In the genomic region with DNA sequence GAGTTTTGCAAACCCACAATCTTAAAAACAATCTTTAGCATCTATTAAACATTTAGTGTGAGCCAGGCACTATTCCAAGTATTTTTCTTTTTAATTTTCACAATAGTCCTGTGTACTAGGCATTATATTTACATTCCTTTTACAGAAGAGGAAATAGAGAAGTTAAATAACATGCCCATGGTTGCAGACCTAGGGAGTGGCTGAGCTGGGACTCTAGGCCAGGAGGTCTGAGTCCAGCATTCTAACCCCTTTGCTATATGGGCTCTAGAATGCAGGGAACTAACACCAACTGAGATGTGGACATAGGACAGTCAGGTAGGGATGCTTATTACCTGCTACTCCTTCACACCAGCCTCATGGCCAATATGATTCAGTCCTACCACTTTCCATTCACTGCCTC, we compare ENCODE assay signal across 20 cellular contexts.
DNase-seq lines count a peak whose midpoint lies in the region; ATAC-seq and TF ChIP-seq lines count a peak whose summit lies in the region.
"Had no signal": no experiment of that assay in that cellular context is flagged by ENCODE, and none has a peak within 500 bp of the region (broad histone marks: within the 10 kb centered on the region; RNA-seq: fewer than 3 reads in every experiment).

No MANE protein-coding gene starts in this region.

- peak overlapping the region; percentile 43 for H4K12ac ChIP-seq in trophoblast cell (ENCODE audit: low read depth, low read length)

- H3K9me2 ChIP-seq in PC-3 (replicated peaks; ENCODE audit: low read length): no peaks in the 10 kb centered on the region

- no peak overlapping the region for H2BK120ac ChIP-seq in trophoblast cell (ENCODE audit: insufficient read depth, low read length, poor library complexity)

- H3K14ac ChIP-seq in trophoblast cell (ENCODE audit: low read length): no peak overlapping the region

- no peak for DNase-seq in PC-3
- DNase-seq in colonic mucosa: no peak
- peak in 1 of 2 donors; percentile 36 for DNase-seq in left colon
- no peak for DNase-seq in trophoblast cell
- DNase-seq in HT-29 (ENCODE audit: low spot score): no peak
- no peak for DNase-seq in activated CD4-positive, alpha-beta memory T cell treated with anti-CD3 and anti-CD28 coated beads, Interleukin-2, amount 10 ng/mL, durations not matched to agents 7 days and 5 days
- no peak for DNase-seq in ecto neural progenitor cell (ENCODE audit: low spot score)
- DNase-seq: AML-193; Caco-2; Calu3; CD4-positive, alpha-beta T cell; CD8-positive, alpha-beta T cell; DMS79 treated with DMSO at 0.1 percent for 48 hours; GF-D8 had no signal

- BruUV-seq in PC-3 (replicated peaks; lab: Mats Ljungman, UMichigan): no TSS peak

- H2BK5ac ChIP-seq in trophoblast cell (ENCODE audit: low read depth, low read length, poor library complexity): no peak overlapping the region

- no peak overlapping the region for H2AK5ac ChIP-seq in trophoblast cell (ENCODE audit: low read length)

- H3K27ac ChIP-seq in PC-3 (ENCODE audit: low read length): no peak overlapping the region
- peak overlapping the region; percentile 33 for H3K27ac ChIP-seq in colonic mucosa
- no peak overlapping the region for H3K27ac ChIP-seq in trophoblast cell (ENCODE audit: low read depth, low read length)
- H3K27ac ChIP-seq: 22Rv1; A549; BLaER1 treated with 17β-estradiol and CSF1 and Interleukin-3, amounts not matched to agents 10 nM and 100 nM; C4-2B had no signal

- H3K79me2 ChIP-seq in PC-3 (ENCODE audit: low read length) (no peaks in the 10 kb centered on the region), trophoblast cell (ENCODE audit: control insufficient read depth, insufficient read depth, low read length, poor library complexity) (no peaks in the 10 kb centered on the region)

- no peaks in the 10 kb centered on the region for H4K20me1 ChIP-seq in PC-3 (ENCODE audit: low read length)
- H4K20me1 ChIP-seq: BLaER1 treated with 17β-estradiol and CSF1 and Interleukin-3, amounts not matched to agents 10 nM and 100 nM had no signal

- no peaks in the 10 kb centered on the region for H3K9me3 Mint-ChIP-seq in activated CD4-positive, alpha-beta memory T cell treated with anti-CD3 and anti-CD28 coated beads, Interleukin-2, amount 10 ng/mL, durations not matched to agents 7 days and 5 days
- H3K9me3 Mint-ChIP-seq: CD8-positive, alpha-beta T cell had no signal

- POLR2A ChIA-PET in PC-3 (lab: Charles Lee; ENCODE audit: unreplicated experiment): no interaction called here
- POLR2A ChIA-PET in activated CD4-positive, alpha-beta memory T cell treated with anti-CD3 and anti-CD28 coated beads, Interleukin-2, amount 10 ng/mL, durations not matched to agents 7 days and 5 days (lab: Charles Lee): no interaction called here

- no peaks in the 10 kb centered on the region for H3K36me3 Mint-ChIP-seq in activated CD4-positive, alpha-beta memory T cell treated with anti-CD3 and anti-CD28 coated beads, Interleukin-2, amount 10 ng/mL, durations not matched to agents 7 days and 5 days (ENCODE audit: low read depth)
- H3K36me3 Mint-ChIP-seq: CD8-positive, alpha-beta T cell had no signal

- CTCF ChIA-PET in PC-3 (lab: Charles Lee): no interaction called here
- CTCF ChIA-PET in activated CD4-positive, alpha-beta memory T cell treated with anti-CD3 and anti-CD28 coated beads, Interleukin-2, amount 10 ng/mL, durations not matched to agents 7 days and 5 days (lab: Charles Lee): no interaction called here

- H3K79me1 ChIP-seq in trophoblast cell (ENCODE audit: low read length): no peaks in the 10 kb centered on the region

- no peaks in the 10 kb centered on the region for H3K27me3 ChIP-seq in PC-3 (ENCODE audit: low read length)
- no peaks in the 10 kb centered on the region for H3K27me3 ChIP-seq in colonic mucosa
- no peaks in the 10 kb centered on the region for H3K27me3 ChIP-seq in trophoblast cell (ENCODE audit: insufficient read depth, low read length)
- H3K27me3 ChIP-seq: BLaER1 treated with 17β-estradiol and CSF1 and Interleukin-3, amounts not matched to agents 10 nM and 100 nM had no signal

- H3F3A ChIP-seq in PC-3 (ENCODE audit: low read length, unreplicated experiment): no peaks in the 10 kb centered on the region

- H3K36me3 ChIP-seq in PC-3 (ENCODE audit: low read depth, low read length) (no peaks in the 10 kb centered on the region), colonic mucosa (no peaks in the 10 kb centered on the region), trophoblast cell (ENCODE audit: control insufficient read depth in 1 of 2, insufficient read depth in 2 of 2, low read length in 2 of 2) (no peaks in the 10 kb centered on the region)
- H3K36me3 ChIP-seq: BLaER1 treated with 17β-estradiol and CSF1 and Interleukin-3, amounts not matched to agents 10 nM and 100 nM had no signal

- no peak overlapping the region for H3K4ac ChIP-seq in trophoblast cell (ENCODE audit: low read depth, low read length)

- TF ChIP-seq CTCF in PC-3 (conservative IDR thresholded peaks at IDR 0.05; ENCODE audit: low read depth, low read length) (no peak), colonic mucosa (IDR thresholded peaks at IDR 0.05) (no peak)

- peak; percentile 24; the same call in 1 of the 2 replicates for ATAC-seq in PC-3
- ATAC-seq in left colon: peak; percentile 98
- no peak for ATAC-seq in HG02759 (IDR thresholded peaks at IDR 0.05; ENCODE audit: unreplicated experiment)
- ATAC-seq: A549; CD8-positive, alpha-beta T cell had no signal

- H3K23ac ChIP-seq in trophoblast cell (ENCODE audit: low read length): no peak overlapping the region

- H3K9ac ChIP-seq in PC-3 (ENCODE audit: low read length): no peak overlapping the region
- no peak overlapping the region for H3K9ac ChIP-seq in colonic mucosa (ENCODE audit: low read depth in 2 of 2, low read length in 2 of 2)
- no peak overlapping the region for H3K9ac ChIP-seq in trophoblast cell (ENCODE audit: low read length)
- H3K9ac ChIP-seq: BLaER1 treated with 17β-estradiol and CSF1 and Interleukin-3, amounts not matched to agents 10 nM and 100 nM had no signal

- no peak overlapping the region for H4K91ac ChIP-seq in trophoblast cell (ENCODE audit: low read depth, low read length)

- no peak overlapping the region for H4K8ac ChIP-seq in trophoblast cell (ENCODE audit: low read depth, low read length)

- no peak overlapping the region for H3K27ac Mint-ChIP-seq in activated CD4-positive, alpha-beta memory T cell treated with anti-CD3 and anti-CD28 coated beads, Interleukin-2, amount 10 ng/mL, durations not matched to agents 7 days and 5 days
- H3K27ac Mint-ChIP-seq: B cell; CD4-positive, alpha-beta T cell; CD8-positive, alpha-beta T cell had no signal

- no peak overlapping the region for H3K4me3 Mint-ChIP-seq in activated CD4-positive, alpha-beta memory T cell treated with anti-CD3 and anti-CD28 coated beads, Interleukin-2, amount 10 ng/mL, durations not matched to agents 7 days and 5 days
- H3K4me3 Mint-ChIP-seq: B cell; CD4-positive, alpha-beta T cell; CD8-positive, alpha-beta T cell had no signal

- no peaks in the 10 kb centered on the region for H3K9me3 ChIP-seq in PC-3 (ENCODE audit: low read length)
- H3K9me3 ChIP-seq in colonic mucosa: no peaks in the 10 kb centered on the region
- H3K9me3 ChIP-seq in trophoblast cell (ENCODE audit: insufficient read depth, low read depth, low read length): no peaks in the 10 kb centered on the region
- H3K9me3 ChIP-seq: A549; BLaER1 treated with 17β-estradiol and CSF1 and Interleukin-3, amounts not matched to agents 10 nM and 100 nM; Caco-2 had no signal

- H2BK12ac ChIP-seq in trophoblast cell (ENCODE audit: low read length): no peak overlapping the region

- H3K4me1 ChIP-seq in PC-3 (ENCODE audit: insufficient read depth, low read length) (peaks cover 8% of the 10 kb centered on the region; the same call in 1 of the 2 replicates), colonic mucosa (no peaks in the 10 kb centered on the region), trophoblast cell (ENCODE audit: control insufficient read depth in 1 of 2, insufficient read depth in 2 of 2, low read length in 2 of 2) (peaks cover 3 to 7% of the 10 kb centered on the region in 2 experiments)
- H3K4me1 ChIP-seq: A549, Caco-2 had no signal

- intact Hi-C loops in PC-3 (cut with micrococcal nuclease): no loop called here
- intact Hi-C loops in colonic mucosa (cut with DNase I): no loop called here
- intact Hi-C loops in left colon (cut with DNase I, micrococcal nuclease): no loop called here

- no peaks in the 10 kb centered on the region for H3K27me3 Mint-ChIP-seq in activated CD4-positive, alpha-beta memory T cell treated with anti-CD3 and anti-CD28 coated beads, Interleukin-2, amount 10 ng/mL, durations not matched to agents 7 days and 5 days
- H3K27me3 Mint-ChIP-seq: B cell; CD4-positive, alpha-beta T cell had no signal

- H3K4me2 ChIP-seq in PC-3 (ENCODE audit: low read length): no peak overlapping the region
- no peak overlapping the region for H3K4me2 ChIP-seq in trophoblast cell (ENCODE audit: low read length)
- H3K4me2 ChIP-seq: A549; BLaER1 treated with 17β-estradiol and CSF1 and Interleukin-3, amounts not matched to agents 10 nM and 100 nM had no signal

- H3K4me3 ChIP-seq in PC-3 (ENCODE audit: low read length) (no peak overlapping the region), colonic mucosa (no peak overlapping the region), trophoblast cell (ENCODE audit: low read depth, low read length) (no peak overlapping the region)
- H3K4me3 ChIP-seq: A549; BLaER1 treated with 17β-estradiol and CSF1 and Interleukin-3, amounts not matched to agents 10 nM and 100 nM had no signal

- no peaks in the 10 kb centered on the region for H3K4me1 Mint-ChIP-seq in activated CD4-positive, alpha-beta memory T cell treated with anti-CD3 and anti-CD28 coated beads, Interleukin-2, amount 10 ng/mL, durations not matched to agents 7 days and 5 days
- H3K4me1 Mint-ChIP-seq: B cell had no signal

- H3K18ac ChIP-seq in trophoblast cell (ENCODE audit: low read length): no peak overlapping the region

- H2AFZ ChIP-seq in PC-3 (ENCODE audit: low read length) (no peak overlapping the region), trophoblast cell (ENCODE audit: insufficient read depth, low read length, poor library complexity) (no peak overlapping the region)
